In the genomic region with DNA sequence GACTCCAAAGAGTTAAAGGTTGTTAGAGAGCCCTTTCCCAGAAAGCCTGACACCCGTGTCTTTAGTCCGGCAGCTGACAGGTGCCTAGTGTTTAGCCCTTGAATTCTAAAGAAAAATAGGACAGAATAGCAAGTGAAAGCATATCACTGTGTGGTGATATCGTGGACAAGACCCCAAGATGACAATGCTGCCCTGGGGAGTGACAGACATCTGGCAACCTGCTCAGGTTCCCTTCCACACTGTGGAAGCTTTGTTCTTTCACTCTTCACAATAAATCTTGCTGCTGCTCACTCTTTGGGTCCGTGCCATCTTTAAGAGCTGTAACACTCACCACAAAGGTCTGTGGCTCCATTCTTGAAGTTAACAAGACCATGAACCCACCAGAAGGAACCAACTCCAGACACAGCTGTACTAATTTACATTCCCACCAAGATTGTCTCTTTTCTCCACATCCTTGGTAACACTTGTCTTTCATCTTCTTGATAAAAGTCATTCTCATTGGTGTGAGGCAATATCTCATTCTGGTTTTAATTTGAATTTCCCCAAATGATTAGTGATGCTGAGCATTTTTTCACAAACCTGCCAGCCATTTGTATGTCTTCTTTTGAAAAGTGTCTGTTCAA, we compare ENCODE assay signal across 22 cellular contexts.
DNase-seq lines count a peak whose midpoint lies in the region; ATAC-seq and TF ChIP-seq lines count a peak whose summit lies in the region.
"Had no signal": no experiment of that assay in that cellular context is flagged by ENCODE, and none has a peak within 500 bp of the region (broad histone marks: within the 10 kb centered on the region; RNA-seq: fewer than 3 reads in every experiment).

No MANE protein-coding gene starts in this region.

- POLR2A ChIA-PET in naive thymus-derived CD8-positive, alpha-beta T cell (lab: Charles Lee): no interaction called here

- H3K4me2 ChIP-seq in MM.1S (ENCODE audit: low read depth, low read length): no peak overlapping the region

- no peaks in the 10 kb centered on the region for H3K79me2 ChIP-seq in MM.1S (ENCODE audit: low read length)

- DNase-seq in MV-4-11 (lab: John Stamatoyannopoulos, UW): peak; percentile 47
- peak in 1 of 10 donors; percentile 15 for DNase-seq in naive thymus-derived CD8-positive, alpha-beta T cell
- DNase-seq in activated CD4-positive, CD25-positive, alpha-beta regulatory T cell treated with anti-CD3 and anti-CD28 coated beads, Interleukin-2, amount 50 U/mL, for 72 hours: no peak
- no peak for DNase-seq in MM.1S
- DNase-seq in omental fat pad (ENCODE audit: low spot score): no peak
- no peak for DNase-seq in iPS-NIHi11 (ENCODE audit: low spot score)
- DNase-seq: activated CD4-positive, alpha-beta memory T cell treated with anti-CD3 and anti-CD28 coated beads for 36 hours; activated T-cell treated with anti-CD3 and anti-CD28 coated beads, Interleukin-2, amount 50 U/mL, for 4 hours; HCEC 1CT; Kasumi-1; NCI-H1417; PC-3; posterior cingulate gyrus; SJCRH30; stimulated activated CD4-positive, alpha-beta T cell treated with anti-CD3 and anti-CD28 coated beads, Interleukin-1b, Interleukin-23, amount 100 ng/mL, for 48 hours had no signal

- H3K9me3 ChIP-seq in MM.1S (replicated peaks; ENCODE audit: insufficient read depth, low read length): no peaks in the 10 kb centered on the region

- peaks cover 7% of the 10 kb centered on the region; the same call in 1 of the 2 replicates for H3F3A ChIP-seq in MM.1S (ENCODE audit: insufficient read depth, low read length)

- peaks cover 24 to 39% (median 30%) of the 10 kb centered on the region in 9 donors for H3K9me3 Mint-ChIP-seq in naive thymus-derived CD8-positive, alpha-beta T cell

- peaks cover 0 to 30% (median 29%) of the 10 kb centered on the region in 3 donors for H3K36me3 Mint-ChIP-seq in naive thymus-derived CD8-positive, alpha-beta T cell

- no peaks in the 10 kb centered on the region for H3K27me3 Mint-ChIP-seq in naive thymus-derived CD8-positive, alpha-beta T cell
- H3K27me3 Mint-ChIP-seq: activated CD4-positive, alpha-beta memory T cell treated with anti-CD3 and anti-CD28 coated beads for 36 hours; activated naive CD4-positive, alpha-beta T cell treated with anti-CD3 and anti-CD28 coated beads, Interleukin-2, amount 50 U/mL, for 24 hours had no signal

- H3K9me2 ChIP-seq in MM.1S (replicated peaks; ENCODE audit: insufficient read depth, low read length): no peaks in the 10 kb centered on the region

- H3K4me1 ChIP-seq in MM.1S (ENCODE audit: low read length): peaks cover 9% of the 10 kb centered on the region
- H3K4me1 ChIP-seq: SJCRH30 had no signal

- H3K27ac Mint-ChIP-seq in naive thymus-derived CD8-positive, alpha-beta T cell: peak overlapping the region in 5 of 10 donors; percentile 6 to 61 (median 55)
- H3K27ac Mint-ChIP-seq: activated CD4-positive, alpha-beta memory T cell treated with anti-CD3 and anti-CD28 coated beads for 36 hours; activated naive CD4-positive, alpha-beta T cell treated with anti-CD3 and anti-CD28 coated beads, Interleukin-2, amount 50 U/mL, for 24 hours; dendritic cell treated with granulocyte-macrophage colony-stimulating factor and Interleukin-4, amounts not matched to agents 40 ng/mL and 50 ng/mL, for 4 days; T-helper 1 cell treated with Interleukin-12 subunit alpha and Interleukin-12 subunit beta and Interleukin-4 antibody, amounts not matched to agents 30 μg/mL and 1 μg/mL, for 36 hours; type B pancreatic cell had no signal

- H3K4me3 ChIP-seq in MM.1S (ENCODE audit: low read length): no peak overlapping the region
- H3K4me3 ChIP-seq: SJCRH30 had no signal

- no peak overlapping the region for H3K9ac ChIP-seq in MM.1S (ENCODE audit: low read length)

- no peaks in the 10 kb centered on the region for H3K27me3 ChIP-seq in MM.1S (replicated peaks; ENCODE audit: insufficient read depth, low read length)
- H3K27me3 ChIP-seq: SJCRH30 had no signal

- ATAC-seq in GM18907 (IDR thresholded peaks at IDR 0.05; ENCODE audit: unreplicated experiment) (peak; percentile 60), HG02642 (IDR thresholded peaks at IDR 0.05; ENCODE audit: poor library complexity, unreplicated experiment) (peak; percentile 56), omental fat pad (ENCODE audit: low FRiP score) (no peak)
- peak; percentile 28 to 39 for ATAC-seq in naive thymus-derived CD8-positive, alpha-beta T cell
- ATAC-seq: activated T-cell treated with anti-CD3 and anti-CD28 coated beads, Interleukin-2, amount 50 U/mL, for 4 hours; PC-3 had no signal

- no peak for TF ChIP-seq CTCF in MM.1S (IDR thresholded peaks at IDR 0.05; ENCODE audit: low read length)
- no peak for TF ChIP-seq CTCF in omental fat pad (IDR thresholded peaks at IDR 0.05)

- H3K4me1 Mint-ChIP-seq in naive thymus-derived CD8-positive, alpha-beta T cell: peaks cover 3 to 14% (median 11%) of the 10 kb centered on the region in 4 donors

- no peaks in the 10 kb centered on the region for H3K36me3 ChIP-seq in MM.1S (replicated peaks; ENCODE audit: insufficient read depth, low read length)
- H3K36me3 ChIP-seq: SJCRH30 had no signal

- H3K27ac ChIP-seq in MM.1S (ENCODE audit: low read length): no peak overlapping the region
- H3K27ac ChIP-seq: SJCRH30, VCaP had no signal

- no peak overlapping the region for H2AFZ ChIP-seq in MM.1S (ENCODE audit: low read length)

- H4K20me1 ChIP-seq in MM.1S (ENCODE audit: insufficient read depth, low read length): no peaks in the 10 kb centered on the region

- H3K4me3 Mint-ChIP-seq in naive thymus-derived CD8-positive, alpha-beta T cell: peak overlapping the region in 6 of 10 donors; percentile 5 to 36 (median 29)
- H3K4me3 Mint-ChIP-seq: activated CD4-positive, alpha-beta memory T cell treated with anti-CD3 and anti-CD28 coated beads for 36 hours; activated naive CD4-positive, alpha-beta T cell treated with anti-CD3 and anti-CD28 coated beads, Interleukin-2, amount 50 U/mL, for 24 hours; activated T-cell treated with anti-CD3 and anti-CD28 coated beads, Interleukin-2, amount 50 U/mL, for 4 hours; dendritic cell treated with granulocyte-macrophage colony-stimulating factor and Interleukin-4, amounts not matched to agents 40 ng/mL and 50 ng/mL, for 4 days; T-helper 1 cell treated with Interleukin-12 subunit alpha and Interleukin-12 subunit beta and Interleukin-4 antibody, amounts not matched to agents 30 μg/mL and 1 μg/mL, for 36 hours; type B pancreatic cell had no signal
